In genomic region chr3:98954806-98955205, GRCh38 we compare ENCODE assay signal across 15 cellular contexts. TPM values are rescaled to one million over a fixed set of nuclear protein-coding genes. Genes with fewer than 3 reads are reported as not detected.
A peak's percentile ranks its signal among the peaks of the same experiment; 100 is the strongest.
DNase-seq lines count a peak whose midpoint lies in the region; ATAC-seq and TF ChIP-seq lines count a peak whose summit lies in the region.
"Had no signal": no experiment of that assay in that cellular context is flagged by ENCODE, and none has a peak within 500 bp of the region (broad histone marks: within the 10 kb centered on the region; RNA-seq: fewer than 3 reads in every experiment).

No MANE protein-coding gene starts in this region.

- H3F3A ChIP-seq in PC-3 (ENCODE audit: low read length, unreplicated experiment), result no peaks in the 10 kb centered on the region

- no peak overlapping the region for H3K9ac ChIP-seq in PC-3 (ENCODE audit: low read length)
- H3K9ac ChIP-seq: BLaER1 treated with 17β-estradiol and CSF1 and Interleukin-3, amounts not matched to agents 10 nM and 100 nM had no signal

- CTCF ChIA-PET in PC-3 (lab: Charles Lee), result interaction anchor here (0.6 to 0.9 kb wide), 2 partner anchors 50 to 53 kb away, joined by 3 read pairs; partner anchors contain the start of gene DCBLD2

- H3K27ac ChIP-seq in PC-3 (ENCODE audit: low read length) (peak overlapping the region; percentile 81), epithelial cell of prostate (peak overlapping the region; percentile 72)
- H3K27ac ChIP-seq: BLaER1 treated with 17β-estradiol and CSF1 and Interleukin-3, amounts not matched to agents 10 nM and 100 nM; thoracic aorta had no signal

- H3K27me3 ChIP-seq in PC-3 (ENCODE audit: low read length), result no peaks in the 10 kb centered on the region
- H3K27me3 ChIP-seq: BLaER1 treated with 17β-estradiol and CSF1 and Interleukin-3, amounts not matched to agents 10 nM and 100 nM had no signal

- intact Hi-C loops in PC-3 (cut with micrococcal nuclease), result loop anchor here (2.0 kb wide), 1 partner anchor 30 kb away; no protein-coding TSS in a partner anchor

- no peak for TF ChIP-seq CTCF in PC-3 (conservative IDR thresholded peaks at IDR 0.05; ENCODE audit: low read depth, low read length)
- no peak for TF ChIP-seq CTCF in retinal pigment epithelial cell (conservative IDR thresholded peaks at IDR 0.05; ENCODE audit: low read depth, low read length)

- POLR2A ChIA-PET in PC-3 (lab: Charles Lee; ENCODE audit: unreplicated experiment), result interaction anchor here (1.2 kb wide), 1 partner anchor 53 kb away, joined by 11 read pairs; the partner anchor contains the start of gene DCBLD2

- peak overlapping the region; percentile 37; the same call in 1 of the 2 replicates for H3K4me2 ChIP-seq in PC-3 (ENCODE audit: low read length)
- H3K4me2 ChIP-seq: BLaER1 treated with 17β-estradiol and CSF1 and Interleukin-3, amounts not matched to agents 10 nM and 100 nM had no signal

- H4K20me1 ChIP-seq in PC-3 (ENCODE audit: low read length), result no peaks in the 10 kb centered on the region
- H4K20me1 ChIP-seq: BLaER1 treated with 17β-estradiol and CSF1 and Interleukin-3, amounts not matched to agents 10 nM and 100 nM had no signal

- 0 out of 2 replicates have a peak, but pooled peaks cover 10% of the 10 kb centered on the region for H3K79me2 ChIP-seq in PC-3 (ENCODE audit: low read length)

- peaks cover 34% of the 10 kb centered on the region for H3K4me1 ChIP-seq in PC-3 (ENCODE audit: insufficient read depth, low read length)
- H3K4me1 ChIP-seq: BLaER1 treated with 17β-estradiol and CSF1 and Interleukin-3, amounts not matched to agents 10 nM and 100 nM had no signal

- BruUV-seq in PC-3 (replicated peaks; lab: Mats Ljungman, UMichigan), result no TSS peak

- no peaks in the 10 kb centered on the region for H3K9me3 ChIP-seq in PC-3 (ENCODE audit: low read length)
- H3K9me3 ChIP-seq: BLaER1 treated with 17β-estradiol and CSF1 and Interleukin-3, amounts not matched to agents 10 nM and 100 nM; thoracic aorta had no signal

- H3K9me2 ChIP-seq in PC-3 (replicated peaks; ENCODE audit: low read length), result no peaks in the 10 kb centered on the region

- ATAC-seq in PC-3 (peak; percentile 86), GM18868 (IDR thresholded peaks at IDR 0.05; ENCODE audit: unreplicated experiment) (no peak), HG03025 (IDR thresholded peaks at IDR 0.05; ENCODE audit: low FRiP score, unreplicated experiment) (no peak)
- ATAC-seq: stimulated activated effector memory CD8-positive, alpha-beta T cell treated with anti-CD3 and anti-CD28 coated beads, Interleukin-12 subunit alpha, Interleukin-12 subunit beta, amount 100 ng/mL, for 72 hours had no signal

- H3K4me3 ChIP-seq in PC-3 (ENCODE audit: low read length), result no peak overlapping the region
- H3K4me3 ChIP-seq in retinal pigment epithelial cell (ENCODE audit: low read length), result peak overlapping the region; percentile 39
- H3K4me3 ChIP-seq: BLaER1 treated with 17β-estradiol and CSF1 and Interleukin-3, amounts not matched to agents 10 nM and 100 nM; thoracic aorta had no signal

- H3K36me3 ChIP-seq in PC-3 (ENCODE audit: low read depth, low read length), result no peaks in the 10 kb centered on the region
- H3K36me3 ChIP-seq: BLaER1 treated with 17β-estradiol and CSF1 and Interleukin-3, amounts not matched to agents 10 nM and 100 nM; thoracic aorta had no signal

- DNase-seq in GM04504 (ENCODE audit: low read depth), result peak; percentile 45
- DNase-seq in PC-3, result peak; percentile 87
- DNase-seq in epithelial cell of prostate (ENCODE audit: low read depth, low spot score), result no peak
- DNase-seq in retinal pigment epithelial cell (ENCODE audit: low read depth), result no peak
- no peak for DNase-seq in NCI-H1048 (lab: John Stamatoyannopoulos, UW)
- DNase-seq in pons (ENCODE audit: low spot score), result no peak
- DNase-seq: amniotic stem cell, caudate nucleus, Kasumi-1, retina had no signal

- no peak overlapping the region for H2AFZ ChIP-seq in PC-3 (ENCODE audit: low read length)

RNA-seq across cellular contexts. Expression of gene DCBLD2, which starts 53.3 kb away (rescaled TPM):
- total RNA-seq in PC-3 (2014; rRNA removed), result 265 and 307 TPM in 2 replicates

Comparison
In these comparisons a context has a peak if more than half of its experiments do, and no peak if none do; other contexts are left out.
1. DNase-seq: peak in GM04504 (single experiment) and PC-3 (single experiment); none in epithelial cell of prostate (single experiment), retinal pigment epithelial cell (single experiment), NCI-H1048 (single experiment) and pons (single experiment).